Comparison of ENCODE assay signal across 12 cellular contexts in the genomic region with DNA sequence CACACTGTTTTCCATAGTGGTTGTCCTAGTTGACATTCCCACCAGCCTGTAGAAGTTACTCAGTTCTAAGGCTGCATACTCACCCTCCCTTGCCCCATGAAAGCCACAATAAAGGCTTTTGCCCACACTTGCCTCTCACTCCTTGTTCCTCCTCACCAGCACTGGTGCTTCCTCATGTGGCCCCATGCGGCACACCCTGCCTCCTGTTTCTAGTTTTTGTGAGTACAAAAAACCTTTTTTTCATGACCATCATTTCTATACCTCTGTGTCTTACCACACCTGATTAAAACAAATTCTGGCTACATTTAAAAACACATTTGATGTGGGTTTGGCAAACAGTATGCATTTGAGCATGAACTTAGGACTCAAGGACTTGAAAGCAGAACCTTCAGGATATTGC. TPM values are rescaled to one million over a fixed set of nuclear protein-coding genes. Genes with fewer than 3 reads are reported as not detected.
DNase-seq lines count a peak whose midpoint lies in the region; TF ChIP-seq lines count a peak whose summit lies in the region.
"Had no signal": no experiment of that assay in that cellular context is flagged by ENCODE, and none has a peak within 500 bp of the region (broad histone marks: within the 10 kb centered on the region; RNA-seq: fewer than 3 reads in every experiment).

No MANE protein-coding gene starts in this region.

- no peak for TF ChIP-seq POLR2A in testis (IDR thresholded peaks at IDR 0.05)

- H3K4me3 ChIP-seq in testis = no peak overlapping the region

- POLR2A ChIA-PET in activated CD4-positive, alpha-beta memory T cell treated with anti-CD3 and anti-CD28 coated beads, Interleukin-2, amount 10 ng/mL, durations not matched to agents 7 days and 5 days (lab: Charles Lee) = no interaction called here

- intact Hi-C loops in testis (cut with DNase I; ENCODE audit: low total_unique reads) = no loop called here

- WGBS in testis, 2 donors = 75 to 83% methylated on average over 1 of the region's 1 CpG

- no peaks in the 10 kb centered on the region for H3K9me3 ChIP-seq in testis

- DNase-seq in Kasumi-1 (lab: John Stamatoyannopoulos, UW) (peak; percentile 29 to 53), SW480 (ENCODE audit: low spot score) (peak; percentile 74), kidney tubule cell (ENCODE audit: low spot score) (peak; percentile 25), testis (peak; percentile 14), NCI-H1048 (lab: John Stamatoyannopoulos, UW) (no peak)
- DNase-seq in activated CD4-positive, alpha-beta memory T cell treated with anti-CD3 and anti-CD28 coated beads, Interleukin-2, amount 10 ng/mL, durations not matched to agents 7 days and 5 days = no peak
- no peak for DNase-seq in activated effector memory CD4-positive, alpha-beta T cell treated with Interleukin-2 at 50 U/mL for 16 hours
- DNase-seq: activated CD4-positive, alpha-beta T cell treated with anti-CD3 and anti-CD28 coated beads for 48 hours; activated naive CD4-positive, alpha-beta T cell treated with anti-CD3 and anti-CD28 coated beads, Interleukin-2, amount 10 ng/mL, durations not matched to agents 7 days and 5 days; DMS53; NCI-H1105; NCI-H524 had no signal

- no peak overlapping the region for H3K27ac Mint-ChIP-seq in activated CD4-positive, alpha-beta memory T cell treated with anti-CD3 and anti-CD28 coated beads, Interleukin-2, amount 10 ng/mL, durations not matched to agents 7 days and 5 days
- H3K27ac Mint-ChIP-seq: activated naive CD4-positive, alpha-beta T cell treated with anti-CD3 and anti-CD28 coated beads, Interleukin-2, amount 10 ng/mL, durations not matched to agents 7 days and 5 days had no signal

- H3K4me1 ChIP-seq in testis = peaks cover 3% of the 10 kb centered on the region

- no peak overlapping the region for H3K27ac ChIP-seq in testis

- no peak for TF ChIP-seq CTCF in testis (IDR thresholded peaks at IDR 0.05)

- H3K4me1 Mint-ChIP-seq in activated CD4-positive, alpha-beta memory T cell treated with anti-CD3 and anti-CD28 coated beads, Interleukin-2, amount 10 ng/mL, durations not matched to agents 7 days and 5 days = peaks cover 2% of the 10 kb centered on the region
- H3K4me1 Mint-ChIP-seq: activated naive CD4-positive, alpha-beta T cell treated with anti-CD3 and anti-CD28 coated beads, Interleukin-2, amount 10 ng/mL, durations not matched to agents 7 days and 5 days had no signal

- H3K4me3 Mint-ChIP-seq in activated CD4-positive, alpha-beta memory T cell treated with anti-CD3 and anti-CD28 coated beads, Interleukin-2, amount 10 ng/mL, durations not matched to agents 7 days and 5 days = no peak overlapping the region
- H3K4me3 Mint-ChIP-seq: activated naive CD4-positive, alpha-beta T cell treated with anti-CD3 and anti-CD28 coated beads, Interleukin-2, amount 10 ng/mL, durations not matched to agents 7 days and 5 days had no signal

- CTCF ChIA-PET in activated CD4-positive, alpha-beta memory T cell treated with anti-CD3 and anti-CD28 coated beads, Interleukin-2, amount 10 ng/mL, durations not matched to agents 7 days and 5 days (lab: Charles Lee) = no interaction called here

- H3K27me3 Mint-ChIP-seq in activated CD4-positive, alpha-beta memory T cell treated with anti-CD3 and anti-CD28 coated beads, Interleukin-2, amount 10 ng/mL, durations not matched to agents 7 days and 5 days = peaks cover 19% of the 10 kb centered on the region

- no peaks in the 10 kb centered on the region for H3K27me3 ChIP-seq in testis

- no peaks in the 10 kb centered on the region for H3K36me3 ChIP-seq in testis (ENCODE audit: low read depth, missing control alignments)

- H3K9me3 Mint-ChIP-seq in activated CD4-positive, alpha-beta memory T cell treated with anti-CD3 and anti-CD28 coated beads, Interleukin-2, amount 10 ng/mL, durations not matched to agents 7 days and 5 days = no peaks in the 10 kb centered on the region
- H3K9me3 Mint-ChIP-seq: activated naive CD4-positive, alpha-beta T cell treated with anti-CD3 and anti-CD28 coated beads, Interleukin-2, amount 10 ng/mL, durations not matched to agents 7 days and 5 days had no signal

- no peaks in the 10 kb centered on the region for H3K36me3 Mint-ChIP-seq in activated CD4-positive, alpha-beta memory T cell treated with anti-CD3 and anti-CD28 coated beads, Interleukin-2, amount 10 ng/mL, durations not matched to agents 7 days and 5 days (ENCODE audit: low read depth)
- H3K36me3 Mint-ChIP-seq: activated naive CD4-positive, alpha-beta T cell treated with anti-CD3 and anti-CD28 coated beads, Interleukin-2, amount 10 ng/mL, durations not matched to agents 7 days and 5 days had no signal

RNA-seq across cellular contexts. Expression of a gene that starts 40.7 kb away (rescaled TPM):
- 10 to 100 TPM; 49.8 to 56.2 TPM for total RNA-seq in testis
- polyA plus RNA-seq in testis (ENCODE audit: insufficient read depth, low read depth, low replicate concordance) = 25.9 TPM
- 10 to 100 TPM; 29.3 to 31.5 TPM for total RNA-seq in activated CD4-positive, alpha-beta memory T cell treated with anti-CD3 and anti-CD28 coated beads, Interleukin-2, amount 10 ng/mL, durations not matched to agents 7 days and 5 days

Comparison
In these comparisons a context has a peak if more than half of its experiments do, and no peak if none do; other contexts are left out.
1. DNase-seq: peak in Kasumi-1 (2 of 2), SW480 (single experiment), kidney tubule cell (single experiment) and testis (single experiment); none in activated CD4-positive, alpha-beta memory T cell treated with anti-CD3 and anti-CD28 coated beads, Interleukin-2, amount 10 ng/mL, durations not matched to agents 7 days and 5 days (single experiment), activated effector memory CD4-positive, alpha-beta T cell treated with Interleukin-2 at 50 U/mL for 16 hours (single experiment) and NCI-H1048 (single experiment).